Comparison of ENCODE assay signal across 39 cellular contexts in genomic region chr10:129935861-129936140, GRCh38. TPM values are rescaled to one million over a fixed set of nuclear protein-coding genes. Genes with fewer than 3 reads are reported as not detected.
"Had no signal": no experiment of that assay in that cellular context is flagged by ENCODE, and none has a peak within 500 bp of the region (broad histone marks: within the 10 kb centered on the region; RNA-seq: fewer than 3 reads in every experiment).

No MANE protein-coding gene starts in this region.

- H3K4me3 Mint-ChIP-seq: activated B cell treated with CpG ODN at 0.5 μM for 24 hours; activated CD4-positive, alpha-beta memory T cell treated with anti-CD3 and anti-CD28 coated beads, Interleukin-2, amount 10 ng/mL, durations not matched to agents 7 days and 5 days; activated CD8-positive, alpha-beta memory T cell treated with anti-CD3 and anti-CD28 coated beads, Interleukin-2, amount 10 ng/mL, durations not matched to agents 7 days and 5 days; activated naive CD4-positive, alpha-beta T cell treated with anti-CD3 and anti-CD28 coated beads, Interleukin-2, amount 10 ng/mL, durations not matched to agents 7 days and 5 days; activated naive CD8-positive, alpha-beta T cell; activated naive CD8-positive, alpha-beta T cell treated with anti-CD3 and anti-CD28 coated beads, Interleukin-2, amount 50 U/mL, for 24 hours; brain; IgD-negative memory B cell had no signal

- H3K27me3 Mint-ChIP-seq: activated CD4-positive, alpha-beta memory T cell treated with anti-CD3 and anti-CD28 coated beads, Interleukin-2, amount 10 ng/mL, durations not matched to agents 7 days and 5 days; activated CD8-positive, alpha-beta memory T cell treated with anti-CD3 and anti-CD28 coated beads, Interleukin-2, amount 10 ng/mL, durations not matched to agents 7 days and 5 days; activated naive CD4-positive, alpha-beta T cell treated with anti-CD3 and anti-CD28 coated beads, Interleukin-2, amount 10 ng/mL, durations not matched to agents 7 days and 5 days had no signal

- H3K27ac ChIP-seq: PC-9, RWPE1, VCaP had no signal

- ATAC-seq: activated CD8-positive, alpha-beta memory T cell treated with anti-CD3 and anti-CD28 coated beads, Interleukin-2, amount 10 ng/mL, durations not matched to agents 7 days and 5 days; activated naive CD8-positive, alpha-beta T cell treated with anti-CD3 and anti-CD28 coated beads, Interleukin-2, amount 50 U/mL, for 24 hours; Right ventricle myocardium inferior; SK-N-SH treated with all-trans-retinoic acid at 6 μM for 48 hours had no signal

- H3K36me3 Mint-ChIP-seq: activated CD8-positive, alpha-beta memory T cell treated with anti-CD3 and anti-CD28 coated beads, Interleukin-2, amount 10 ng/mL, durations not matched to agents 7 days and 5 days; activated naive CD4-positive, alpha-beta T cell treated with anti-CD3 and anti-CD28 coated beads, Interleukin-2, amount 10 ng/mL, durations not matched to agents 7 days and 5 days; activated naive CD8-positive, alpha-beta T cell; IgD-negative memory B cell had no signal

- H3K4me3 ChIP-seq: PC-9 had no signal

- H3K4me1 Mint-ChIP-seq: activated B cell treated with CpG ODN at 0.5 μM for 24 hours; activated CD4-positive, alpha-beta memory T cell treated with anti-CD3 and anti-CD28 coated beads, Interleukin-2, amount 10 ng/mL, durations not matched to agents 7 days and 5 days; activated CD8-positive, alpha-beta memory T cell treated with anti-CD3 and anti-CD28 coated beads, Interleukin-2, amount 10 ng/mL, durations not matched to agents 7 days and 5 days; activated naive CD4-positive, alpha-beta T cell treated with anti-CD3 and anti-CD28 coated beads, Interleukin-2, amount 10 ng/mL, durations not matched to agents 7 days and 5 days; activated naive CD8-positive, alpha-beta T cell treated with anti-CD3 and anti-CD28 coated beads, Interleukin-2, amount 50 U/mL, for 24 hours; IgD-negative memory B cell had no signal

- H3K9me3 Mint-ChIP-seq: activated B cell treated with CpG ODN at 0.5 μM for 24 hours; activated CD4-positive, alpha-beta memory T cell treated with anti-CD3 and anti-CD28 coated beads, Interleukin-2, amount 10 ng/mL, durations not matched to agents 7 days and 5 days; activated naive CD4-positive, alpha-beta T cell treated with anti-CD3 and anti-CD28 coated beads, Interleukin-2, amount 10 ng/mL, durations not matched to agents 7 days and 5 days; activated naive CD8-positive, alpha-beta T cell treated with anti-CD3 and anti-CD28 coated beads, Interleukin-2, amount 50 U/mL, for 24 hours; brain had no signal

- DNase-seq: activated B cell treated with CpG ODN at 0.5 μM for 24 hours; activated CD4-positive, alpha-beta memory T cell treated with anti-CD3 and anti-CD28 coated beads, Interleukin-2, amount 10 ng/mL, durations not matched to agents 7 days and 5 days; activated CD4-positive, alpha-beta T cell treated with anti-CD3 and anti-CD28 coated beads for 4 hours; activated CD4-positive, alpha-beta T cell treated with anti-CD3 and anti-CD28 coated beads, Interleukin-2, amount 50 U/mL, for 1 hour; activated CD4-positive, CD25-positive, alpha-beta regulatory T cell treated with anti-CD3 and anti-CD28 coated beads, Interleukin-2, amount 50 U/mL, for 72 hours; activated CD8-positive, alpha-beta memory T cell treated with anti-CD3 and anti-CD28 coated beads for 24 hours; activated CD8-positive, alpha-beta memory T cell treated with anti-CD3 and anti-CD28 coated beads, Interleukin-2, amount 10 ng/mL, durations not matched to agents 7 days and 5 days; activated CD8-positive, alpha-beta memory T cell treated with anti-CD3 and anti-CD28 coated beads, Interleukin-2, amount 50 U/mL, for 48 hours; activated effector memory CD4-positive, alpha-beta T cell treated with Interleukin-2 at 50 U/mL for 16 hours; activated naive CD4-positive, alpha-beta T cell treated with anti-CD3 and anti-CD28 coated beads, Interleukin-2, amount 10 ng/mL, durations not matched to agents 7 days and 5 days; activated naive CD8-positive, alpha-beta T cell treated with anti-CD3 and anti-CD28 coated beads, Interleukin-2, amount 50 U/mL, for 24 hours; activated T-cell treated with anti-CD3 and anti-CD28 coated beads, Interleukin-2, amount 50 U/mL, for 48 hours; anterior cingulate cortex; central memory CD4-positive, alpha-beta T cell; Karpas-422; KBM-7; NCI-H187 treated with DMSO at 0.1 percent for 48 hours; NCI-H2081; NCI-H2171 treated with DMSO at 0.1 percent for 48 hours; NCI-H2227 treated with DMSO at 0.1 percent for 48 hours; NCI-H446; NCI-H510A treated with DMSO at 0.1 percent for 48 hours; NCI-H526 treated with DMSO at 0.1 percent for 48 hours; NCI-H82; NK-92 treated with Interleukin-12 subunit alpha and Interleukin-12 subunit beta, amount 100 ng/mL, for 24 hours; PC-9; SIG-M5; T-helper 1 cell; T-helper 2 cell; T-helper 9 cell had no signal

- H3K27ac Mint-ChIP-seq: activated B cell treated with CpG ODN at 0.5 μM for 24 hours; activated CD4-positive, alpha-beta memory T cell treated with anti-CD3 and anti-CD28 coated beads, Interleukin-2, amount 10 ng/mL, durations not matched to agents 7 days and 5 days; activated CD8-positive, alpha-beta memory T cell treated with anti-CD3 and anti-CD28 coated beads, Interleukin-2, amount 10 ng/mL, durations not matched to agents 7 days and 5 days; activated naive CD4-positive, alpha-beta T cell treated with anti-CD3 and anti-CD28 coated beads, Interleukin-2, amount 10 ng/mL, durations not matched to agents 7 days and 5 days; activated naive CD8-positive, alpha-beta T cell; activated naive CD8-positive, alpha-beta T cell treated with anti-CD3 and anti-CD28 coated beads, Interleukin-2, amount 50 U/mL, for 24 hours; IgD-negative memory B cell had no signal

RNA-seq across cellular contexts. Expression of gene EBF3, which starts 28.3 kb away (rescaled TPM):
- total RNA-seq: activated B cell treated with CpG ODN at 0.5 μM for 24 hours; activated CD4-positive, alpha-beta memory T cell treated with anti-CD3 and anti-CD28 coated beads, Interleukin-2, amount 10 ng/mL, durations not matched to agents 7 days and 5 days; activated CD8-positive, alpha-beta memory T cell treated with anti-CD3 and anti-CD28 coated beads, Interleukin-2, amount 10 ng/mL, durations not matched to agents 7 days and 5 days; MCF 10A; OCI-LY7; PC-9 had no signal
- polyA plus RNA-seq: IgD-negative memory B cell had no signal
